18 cellular contexts compared by ENCODE assay signal in genomic region chr10:17004801-17005380, GRCh38.
DNase-seq lines count a peak whose midpoint lies in the region; ATAC-seq and TF ChIP-seq lines count a peak whose summit lies in the region.
"Had no signal": no experiment of that assay in that cellular context is flagged by ENCODE, and none has a peak within 500 bp of the region (broad histone marks: within the 10 kb centered on the region; RNA-seq: fewer than 3 reads in every experiment).

No MANE protein-coding gene starts in this region.

- H3K4me1 Mint-ChIP-seq in CD4-positive, alpha-beta memory T cell: peaks cover 36 to 63% (median 48%) of the 10 kb centered on the region in 4 donors
- H3K4me1 Mint-ChIP-seq in endodermal cell: peaks cover 24% of the 10 kb centered on the region
- peaks cover 23 to 91% (median 78%) of the 10 kb centered on the region in 7 donors for H3K4me1 Mint-ChIP-seq in naive thymus-derived CD4-positive, alpha-beta T cell

- H3F3A ChIP-seq in PC-9 (ENCODE audit: insufficient read depth, low read depth): no peaks in the 10 kb centered on the region

- DNase-seq in CD4-positive, alpha-beta memory T cell: no peak
- DNase-seq in RKO (ENCODE audit: low spot score): peak; percentile 26
- DNase-seq in endodermal cell: peak; percentile 22
- DNase-seq in naive thymus-derived CD4-positive, alpha-beta T cell: no peak
- no peak for DNase-seq in stimulated activated CD4-positive, alpha-beta T cell treated with anti-CD3 and anti-CD28 coated beads, Interleukin-4, amount 100 ng/mL, for 1 hour
- no peak for DNase-seq in NK-92 (lab: John Stamatoyannopoulos, UW; ENCODE audit: unreplicated experiment)
- no peak for DNase-seq in PC-9
- DNase-seq: DMS 273 treated with DMSO at 0.1 percent for 48 hours, GOT3, KBM-7, NCI-H1048, NCI-H1436 treated with DMSO at 0.1 percent for 48 hours, NCI-H2029 treated with DMSO at 0.1 percent for 48 hours, NCI-H2171 treated with DMSO at 0.1 percent for 48 hours, NCI-H446 treated with DMSO at 0.1 percent for 48 hours, Right ventricle myocardium superior had no signal

- BruUV-seq in PC-9 (replicated peaks; lab: Mats Ljungman, UMichigan): no TSS peak

- ATAC-seq in naive thymus-derived CD4-positive, alpha-beta T cell: no peak
- no peak for ATAC-seq in GM19035 (IDR thresholded peaks at IDR 0.05; ENCODE audit: unreplicated experiment)

- H3K9me3 ChIP-seq in CD4-positive, alpha-beta memory T cell (ENCODE audit: control insufficient read depth in 1 of 2, low read length in 2 of 2): no peaks in the 10 kb centered on the region
- H3K9me3 ChIP-seq in endodermal cell (ENCODE audit: control insufficient read depth, low read length) (peaks cover 48% of the 10 kb centered on the region), PC-9 (ENCODE audit: insufficient read depth, low read depth) (no peaks in the 10 kb centered on the region)
- H3K9me3 ChIP-seq in naive thymus-derived CD4-positive, alpha-beta T cell (ENCODE audit: control insufficient read depth in 2 of 3, low read length in 3 of 3): no peaks in the 10 kb centered on the region

- H3K36me3 ChIP-seq in CD4-positive, alpha-beta memory T cell (ENCODE audit: insufficient read depth, low read length): no peaks in the 10 kb centered on the region
- H3K36me3 ChIP-seq in endodermal cell (ENCODE audit: control insufficient read depth, insufficient read depth, low read length): no peaks in the 10 kb centered on the region
- no peaks in the 10 kb centered on the region for H3K36me3 ChIP-seq in naive thymus-derived CD4-positive, alpha-beta T cell (ENCODE audit: control insufficient read depth in 2 of 3, insufficient read depth in 3 of 3, low read length in 3 of 3)
- H3K36me3 ChIP-seq in PC-9 (ENCODE audit: low read depth): no peaks in the 10 kb centered on the region
- H3K36me3 ChIP-seq: BLaER1 had no signal

- POLR2A ChIA-PET in CD4-positive, alpha-beta memory T cell (lab: Charles Lee; ENCODE audit: partially characterized antibody): interaction anchor here (1.4 kb wide), 1 partner anchor 233 kb away, joined by 5 read pairs; no protein-coding TSS in a partner anchor
- POLR2A ChIA-PET in naive thymus-derived CD4-positive, alpha-beta T cell (lab: Charles Lee): interaction anchor here (1.1 to 1.8 kb wide), 3 partner anchors 20 to 196 kb away, joined by 4 to 6 read pairs (median 6); partner anchors contain the start of gene TRDMT1
- POLR2A ChIA-PET in PC-9 (lab: Charles Lee; ENCODE audit: unreplicated experiment): no interaction called here

- H3K27me3 Mint-ChIP-seq in CD4-positive, alpha-beta memory T cell: no peaks in the 10 kb centered on the region
- H3K27me3 Mint-ChIP-seq in endodermal cell (ENCODE audit: insufficient read depth): no peaks in the 10 kb centered on the region
- H3K27me3 Mint-ChIP-seq in naive thymus-derived CD4-positive, alpha-beta T cell: peaks cover 0 to 59% (median 0%) of the 10 kb centered on the region in 5 donors

- intact Hi-C loops in CD4-positive, alpha-beta memory T cell (cut with micrococcal nuclease): no loop called here
- intact Hi-C loops in naive thymus-derived CD4-positive, alpha-beta T cell (cut with micrococcal nuclease): loop anchor here in 1 of 2 donors (5.0 kb wide), 1 partner anchor 103 kb away; no protein-coding TSS in a partner anchor
- intact Hi-C loops in PC-9 (cut with micrococcal nuclease; ENCODE audit: unreplicated experiment): no loop called here

- no peaks in the 10 kb centered on the region for H3K27me3 ChIP-seq in CD4-positive, alpha-beta memory T cell (ENCODE audit: insufficient read depth, low read length)
- H3K27me3 ChIP-seq in endodermal cell (ENCODE audit: control insufficient read depth, insufficient read depth, low read length, poor library complexity, severe bottlenecking) (no peaks in the 10 kb centered on the region), PC-9 (ENCODE audit: insufficient read depth, low read depth) (no peaks in the 10 kb centered on the region)
- no peaks in the 10 kb centered on the region for H3K27me3 ChIP-seq in naive thymus-derived CD4-positive, alpha-beta T cell (ENCODE audit: control insufficient read depth in 2 of 2, insufficient read depth in 2 of 2, low read length in 2 of 2)
- H3K27me3 ChIP-seq: BLaER1 had no signal

- H3K27ac ChIP-seq in CD4-positive, alpha-beta memory T cell (ENCODE audit: low read depth, low read length): no peak overlapping the region
- no peak overlapping the region for H3K27ac ChIP-seq in endodermal cell (ENCODE audit: low read depth, low read length)
- H3K27ac ChIP-seq in naive thymus-derived CD4-positive, alpha-beta T cell (ENCODE audit: low read depth, low read length): no peak overlapping the region
- H3K27ac ChIP-seq in PC-9: no peak overlapping the region
- H3K27ac ChIP-seq: BLaER1 had no signal

- H3K36me3 Mint-ChIP-seq in CD4-positive, alpha-beta memory T cell: no peaks in the 10 kb centered on the region
- H3K36me3 Mint-ChIP-seq in endodermal cell (ENCODE audit: low read depth): no peaks in the 10 kb centered on the region
- H3K36me3 Mint-ChIP-seq in naive thymus-derived CD4-positive, alpha-beta T cell: peaks cover 0 to 4% (median 0%) of the 10 kb centered on the region in 5 donors

- no peaks in the 10 kb centered on the region for H3K9me2 ChIP-seq in PC-9 (ENCODE audit: insufficient read depth)

- TF ChIP-seq CTCF in endodermal cell (conservative IDR thresholded peaks at IDR 0.05): no peak
- TF ChIP-seq CTCF in PC-9 (conservative IDR thresholded peaks at IDR 0.05): no peak

- no peak overlapping the region for H3K4me3 Mint-ChIP-seq in CD4-positive, alpha-beta memory T cell
- H3K4me3 Mint-ChIP-seq in endodermal cell: no peak overlapping the region
- peak overlapping the region in 3 of 10 donors; percentile 4 to 35 (median 14) for H3K4me3 Mint-ChIP-seq in naive thymus-derived CD4-positive, alpha-beta T cell

- no peak overlapping the region for H3K4me2 ChIP-seq in PC-9
- H3K4me2 ChIP-seq: BLaER1 had no signal

- 59 to 87% methylated on average over 4 to 6 of the region's 6 CpGs for WGBS in endodermal cell (ENCODE audit: insufficient coverage in 1 of 2, insufficient read length in 1 of 2), 2 experiments

- no peaks in the 10 kb centered on the region for H3K79me2 ChIP-seq in PC-9 (ENCODE audit: low read depth)

- H2AFZ ChIP-seq in PC-9: no peak overlapping the region

- H3K27ac Mint-ChIP-seq in CD4-positive, alpha-beta memory T cell: peak overlapping the region in 5 of 7 donors; percentile 24 to 98 (median 57)
- no peak overlapping the region for H3K27ac Mint-ChIP-seq in endodermal cell
- H3K27ac Mint-ChIP-seq in naive thymus-derived CD4-positive, alpha-beta T cell: peak overlapping the region in 6 of 9 donors; percentile 20 to 98 (median 84)

- peaks cover 0 to 1% (median 0%) of the 10 kb centered on the region in 8 donors for H3K9me3 Mint-ChIP-seq in CD4-positive, alpha-beta memory T cell
- peaks cover 27% of the 10 kb centered on the region for H3K9me3 Mint-ChIP-seq in endodermal cell
- peaks cover 0 to 3% (median 0%) of the 10 kb centered on the region in 11 donors for H3K9me3 Mint-ChIP-seq in naive thymus-derived CD4-positive, alpha-beta T cell

- CTCF ChIA-PET in CD4-positive, alpha-beta memory T cell (lab: Charles Lee; ENCODE audit: partially characterized antibody): interaction anchor here (0.9 to 3.2 kb wide), 3 partner anchors 8 to 18 kb away, joined by 3 to 13 read pairs (median 4); no protein-coding TSS in a partner anchor
- CTCF ChIA-PET in naive thymus-derived CD4-positive, alpha-beta T cell (lab: Charles Lee): no interaction called here
- CTCF ChIA-PET in PC-9 (lab: Charles Lee): no interaction called here

- no peak overlapping the region for H3K4me3 ChIP-seq in CD4-positive, alpha-beta memory T cell (ENCODE audit: low read length in 2 of 2)
- no peak overlapping the region for H3K4me3 ChIP-seq in endodermal cell (ENCODE audit: low read length)
- H3K4me3 ChIP-seq in naive thymus-derived CD4-positive, alpha-beta T cell (ENCODE audit: low read length): no peak overlapping the region
- no peak overlapping the region for H3K4me3 ChIP-seq in PC-9
- H3K4me3 ChIP-seq: BLaER1 had no signal

- H3K9ac ChIP-seq in endodermal cell (ENCODE audit: extremely low read depth, low read length, poor library complexity, severe bottlenecking): no peak overlapping the region
- H3K9ac ChIP-seq: BLaER1 had no signal

- H3K4me1 ChIP-seq in CD4-positive, alpha-beta memory T cell (ENCODE audit: insufficient read depth, low read length): peaks cover 49% of the 10 kb centered on the region
- peaks cover 3% of the 10 kb centered on the region for H3K4me1 ChIP-seq in endodermal cell (ENCODE audit: control insufficient read depth, insufficient read depth, low read length)
- peaks cover 20 to 45% of the 10 kb centered on the region in 2 donors for H3K4me1 ChIP-seq in naive thymus-derived CD4-positive, alpha-beta T cell (ENCODE audit: control insufficient read depth in 2 of 2, insufficient read depth in 2 of 2, low read length in 2 of 2)
- no peaks in the 10 kb centered on the region for H3K4me1 ChIP-seq in PC-9 (replicated peaks; ENCODE audit: insufficient read depth)

- H4K20me1 ChIP-seq in PC-9 (ENCODE audit: insufficient read depth): no peaks in the 10 kb centered on the region
- H4K20me1 ChIP-seq: BLaER1 had no signal

Comparison
In these comparisons a context has a peak if more than half of its experiments do, and no peak if none do; other contexts are left out.
1. DNase-seq: peak in RKO (single experiment) and endodermal cell (single experiment); none in CD4-positive, alpha-beta memory T cell (0 of 5), naive thymus-derived CD4-positive, alpha-beta T cell (0 of 9), stimulated activated CD4-positive, alpha-beta T cell treated with anti-CD3 and anti-CD28 coated beads, Interleukin-4, amount 100 ng/mL, for 1 hour (single experiment), NK-92 (single experiment) and PC-9 (0 of 2).